Comparison of ENCODE assay signal across 8 cellular contexts in genomic region chr16:46973457-46974324, GRCh38.
A peak's percentile ranks its signal among the peaks of the same experiment; 100 is the strongest.
DNase-seq lines count a peak whose midpoint lies in the region; ATAC-seq and TF ChIP-seq lines count a peak whose summit lies in the region.

Gene DNAJA2 (minus strand): TSS chr16:46973674. CDS start chr16:46973572, 102 bp downstream.

- peaks cover 3% of the 10 kb centered on the region for H3K27me3 Mint-ChIP-seq in nephron progenitor cell (ENCODE audit: low read depth, poor library complexity)
- no peaks in the 10 kb centered on the region for H3K27me3 Mint-ChIP-seq in stimulated activated naive CD8-positive, alpha-beta T cell treated with anti-CD3 and anti-CD28 coated beads, Interleukin-15, Interleukin-2, amounts not matched to agents 100 ng/mL and 50 ng/mL, for 24 hours

- peaks cover 39% of the 10 kb centered on the region for H3K4me1 Mint-ChIP-seq in nephron progenitor cell
- peaks cover 64% of the 10 kb centered on the region for H3K4me1 Mint-ChIP-seq in stimulated activated naive CD8-positive, alpha-beta T cell treated with anti-CD3 and anti-CD28 coated beads, Interleukin-15, Interleukin-2, amounts not matched to agents 100 ng/mL and 50 ng/mL, for 24 hours (ENCODE audit: low read depth)

- TF ChIP-seq CTCF in LNCaP clone FGC (IDR thresholded peaks at IDR 0.05; ENCODE audit: control insufficient read depth, extremely low read depth, insufficient read depth) (no peak), RWPE2 (IDR thresholded peaks at IDR 0.05; ENCODE audit: poor library complexity, severe bottlenecking) (no peak), nephron progenitor cell (IDR thresholded peaks at IDR 0.05) (no peak)

- no peaks in the 10 kb centered on the region for H3K9me3 ChIP-seq in RWPE2 (ENCODE audit: severe bottlenecking)

- peak within 1 kb of the TSS; percentile 91 for H3K4me3 Mint-ChIP-seq in nephron progenitor cell
- peak within 1 kb of the TSS; percentile 91 for H3K4me3 Mint-ChIP-seq in stimulated activated naive CD8-positive, alpha-beta T cell treated with anti-CD3 and anti-CD28 coated beads, Interleukin-15, Interleukin-2, amounts not matched to agents 100 ng/mL and 50 ng/mL, for 24 hours

- H3K27me3 ChIP-seq in RWPE2 (ENCODE audit: insufficient read depth, poor library complexity, severe bottlenecking): no peaks in the 10 kb centered on the region

- H3K9me3 Mint-ChIP-seq in nephron progenitor cell: no peaks in the 10 kb centered on the region
- H3K9me3 Mint-ChIP-seq in stimulated activated naive CD8-positive, alpha-beta T cell treated with anti-CD3 and anti-CD28 coated beads, Interleukin-15, Interleukin-2, amounts not matched to agents 100 ng/mL and 50 ng/mL, for 24 hours: no peaks in the 10 kb centered on the region

- H3K4me3 ChIP-seq in LNCaP clone FGC (ENCODE audit: low read depth, low read length): peak within 1 kb of the TSS; percentile 79
- H3K4me3 ChIP-seq in RWPE2 (ENCODE audit: severe bottlenecking): peak within 1 kb of the TSS; percentile 99

- H3K4me1 ChIP-seq in RWPE2 (ENCODE audit: insufficient read depth, poor library complexity, severe bottlenecking): peaks cover 20% of the 10 kb centered on the region

- peaks cover 34% of the 10 kb centered on the region for H3K36me3 ChIP-seq in RWPE2 (ENCODE audit: low read depth)

- peak within 1 kb of the TSS; percentile 81 for H3K27ac ChIP-seq in RWPE2 (ENCODE audit: poor library complexity, severe bottlenecking)

- H3K27ac Mint-ChIP-seq in nephron progenitor cell: peak within 1 kb of the TSS; percentile 100
- peak within 1 kb of the TSS; percentile 95 for H3K27ac Mint-ChIP-seq in stimulated activated naive CD8-positive, alpha-beta T cell treated with anti-CD3 and anti-CD28 coated beads, Interleukin-15, Interleukin-2, amounts not matched to agents 100 ng/mL and 50 ng/mL, for 24 hours

- DNase-seq in ELF-1 (ENCODE audit: low read depth, low spot score) (peak; percentile 96), GOT3 (lab: John Stamatoyannopoulos, UW) (peak; percentile 71), LNCaP clone FGC (ENCODE audit: low read depth) (no peak), RWPE2 (ENCODE audit: low spot score) (peak; percentile 89), fibroblast of the conjunctiva (ENCODE audit: low read depth) (peak; percentile 60), nephron progenitor cell (peak; percentile 95)
- peak; percentile 89 for DNase-seq in activated effector memory CD4-positive, alpha-beta T cell treated with Interleukin-2 at 50 U/mL for 16 hours

- peak; percentile 88 for ATAC-seq in RWPE2 (ENCODE audit: low read depth)

- peaks cover 22% of the 10 kb centered on the region for H3K36me3 Mint-ChIP-seq in nephron progenitor cell (ENCODE audit: low read depth)
- H3K36me3 Mint-ChIP-seq in stimulated activated naive CD8-positive, alpha-beta T cell treated with anti-CD3 and anti-CD28 coated beads, Interleukin-15, Interleukin-2, amounts not matched to agents 100 ng/mL and 50 ng/mL, for 24 hours (ENCODE audit: low read depth): peaks cover 34% of the 10 kb centered on the region
